In the genomic region with DNA sequence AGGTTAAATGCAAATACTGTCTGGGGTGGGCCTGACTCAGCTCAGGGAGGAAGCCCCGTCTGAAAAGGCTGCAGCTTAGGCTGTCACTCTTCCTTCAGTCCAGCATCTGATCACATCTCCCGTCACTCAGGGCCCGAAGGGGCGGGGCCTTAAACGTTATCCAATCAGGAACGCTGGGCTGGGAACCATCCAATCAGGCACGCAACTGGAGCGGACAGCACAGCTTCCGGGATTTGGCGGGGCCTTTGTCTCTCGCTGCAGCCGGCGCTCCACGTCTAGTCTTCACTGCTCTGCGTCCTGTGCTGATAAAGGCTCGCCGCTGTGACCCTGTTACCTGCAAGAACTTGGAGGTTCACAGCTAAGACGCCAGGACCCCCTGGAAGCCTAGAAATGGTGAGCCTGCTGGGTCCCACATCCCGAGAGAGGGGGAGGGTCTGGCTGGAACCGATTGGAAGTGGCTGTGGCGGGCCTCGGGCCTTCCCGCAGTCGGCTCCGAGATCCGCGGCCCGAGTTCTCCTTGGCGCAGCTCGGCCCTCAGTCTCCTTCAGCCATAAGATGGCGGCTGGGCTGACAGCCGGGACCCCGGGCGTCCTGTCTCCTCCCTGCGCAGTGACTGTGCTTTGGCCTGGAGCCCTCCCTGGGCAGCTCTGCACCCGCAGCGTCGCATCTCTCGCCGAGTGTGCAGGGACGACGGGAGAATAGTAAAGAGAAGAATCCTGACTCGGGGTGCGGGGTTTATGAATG, we compare ENCODE assay signal across 8 cellular contexts. TPM values are rescaled to one million over a fixed set of nuclear protein-coding genes. Genes with fewer than 3 reads are reported as not detected.
DNase-seq lines count a peak whose midpoint lies in the region; ATAC-seq and TF ChIP-seq lines count a peak whose summit lies in the region.

A gene (plus strand): TSS at position 248 of the 744 bp plus-strand sequence. CDS start 143 bp downstream, at position 391.

- peak within 1 kb of the TSS; percentile 70 for H3K4me3 ChIP-seq in LNCaP clone FGC (ENCODE audit: low read depth, low read length)
- peak within 1 kb of the TSS; percentile 89 for H3K4me3 ChIP-seq in fibroblast of mammary gland (ENCODE audit: control insufficient read depth, low read depth, low read length)

- no peaks in the 10 kb centered on the region for H3K9me3 Mint-ChIP-seq in activated T-helper 2 cell treated with anti-CD3 and anti-CD28 coated beads, Interferon-gamma antibody, Interleukin-2, Interleukin-4, amounts not matched to agents 10 μg/mL and 5 μg/mL and 100 μg/mL, durations not matched to agents 14 hours and 24 hours and 36 hours
- peaks cover 0 to 7% (median 0%) of the 10 kb centered on the region in 9 donors for H3K9me3 Mint-ChIP-seq in naive thymus-derived CD8-positive, alpha-beta T cell

- peak within 1 kb of the TSS; percentile 92 for H3K27ac ChIP-seq in RWPE1

- peak within 1 kb of the TSS; percentile 99 for H3K4me3 Mint-ChIP-seq in activated T-helper 2 cell treated with anti-CD3 and anti-CD28 coated beads, Interferon-gamma antibody, Interleukin-2, Interleukin-4, amounts not matched to agents 10 μg/mL and 5 μg/mL and 100 μg/mL, durations not matched to agents 14 hours and 24 hours and 36 hours (ENCODE audit: low read depth)
- H3K4me3 Mint-ChIP-seq in naive thymus-derived CD8-positive, alpha-beta T cell = peak within 1 kb of the TSS; percentile 93 to 99 (median 96)

- peaks cover 46% of the 10 kb centered on the region for H3K36me3 Mint-ChIP-seq in activated T-helper 2 cell treated with anti-CD3 and anti-CD28 coated beads, Interferon-gamma antibody, Interleukin-2, Interleukin-4, amounts not matched to agents 10 μg/mL and 5 μg/mL and 100 μg/mL, durations not matched to agents 14 hours and 24 hours and 36 hours (ENCODE audit: low read depth)
- H3K36me3 Mint-ChIP-seq in naive thymus-derived CD8-positive, alpha-beta T cell = peaks cover 0 to 25% (median 22%) of the 10 kb centered on the region in 3 donors

- no peaks in the 10 kb centered on the region for H3K27me3 Mint-ChIP-seq in activated T-helper 2 cell treated with anti-CD3 and anti-CD28 coated beads, Interferon-gamma antibody, Interleukin-2, Interleukin-4, amounts not matched to agents 10 μg/mL and 5 μg/mL and 100 μg/mL, durations not matched to agents 14 hours and 24 hours and 36 hours (ENCODE audit: low read depth)
- no peaks in the 10 kb centered on the region for H3K27me3 Mint-ChIP-seq in naive thymus-derived CD8-positive, alpha-beta T cell

- CTCF ChIA-PET in RWPE1 (lab: Yijun Ruan, JAX) = interaction anchor here (0.5 to 0.7 kb wide), 2 partner anchors 136 to 858 kb away, joined by 3 to 4 read pairs; no protein-coding TSS in a partner anchor

- no peak for TF ChIP-seq CTCF in LNCaP clone FGC (IDR thresholded peaks at IDR 0.05; ENCODE audit: control insufficient read depth, extremely low read depth, insufficient read depth)
- TF ChIP-seq CTCF in RWPE1 (conservative IDR thresholded peaks at IDR 0.05; ENCODE audit: low read depth) = no peak
- TF ChIP-seq CTCF in fibroblast of mammary gland (conservative IDR thresholded peaks at IDR 0.05; ENCODE audit: control insufficient read depth, insufficient read depth, low read depth, low read length) = no peak

- peak within 1 kb of the TSS; percentile 93 for H3K27ac Mint-ChIP-seq in activated T-helper 2 cell treated with anti-CD3 and anti-CD28 coated beads, Interferon-gamma antibody, Interleukin-2, Interleukin-4, amounts not matched to agents 10 μg/mL and 5 μg/mL and 100 μg/mL, durations not matched to agents 14 hours and 24 hours and 36 hours
- H3K27ac Mint-ChIP-seq in naive thymus-derived CD8-positive, alpha-beta T cell = peak within 1 kb of the TSS; percentile 86 to 97 (median 95)

- POLR2A ChIA-PET in RWPE1 (lab: Yijun Ruan, JAX; ENCODE audit: low non-redundant PET) = interaction anchor here (0.5 to 0.6 kb wide), 2 partner anchors 59 to 367 kb away, joined by 3 read pairs; a partner anchor contains a TSS
- POLR2A ChIA-PET in naive thymus-derived CD8-positive, alpha-beta T cell (lab: Charles Lee) = interaction anchor here (0.8 to 1.8 kb wide), 12 partner anchors 8 to 1928 kb away, joined by 3 to 17 read pairs (median 4); a partner anchor contains a TSS

- intact Hi-C loops in activated T-helper 2 cell treated with anti-CD3 and anti-CD28 coated beads, Interferon-gamma antibody, Interleukin-2, Interleukin-4, amounts not matched to agents 10 μg/mL and 5 μg/mL and 100 μg/mL, durations not matched to agents 14 hours and 24 hours and 36 hours (cut with micrococcal nuclease) = loop anchor here (5.0 to 10.0 kb wide), 7 partner anchors 149 to 1066 kb away; a partner anchor contains a TSS

- peaks cover 17% of the 10 kb centered on the region for H3K4me1 Mint-ChIP-seq in activated T-helper 2 cell treated with anti-CD3 and anti-CD28 coated beads, Interferon-gamma antibody, Interleukin-2, Interleukin-4, amounts not matched to agents 10 μg/mL and 5 μg/mL and 100 μg/mL, durations not matched to agents 14 hours and 24 hours and 36 hours (ENCODE audit: low read depth)
- H3K4me1 Mint-ChIP-seq in naive thymus-derived CD8-positive, alpha-beta T cell = peaks cover 15 to 49% (median 44%) of the 10 kb centered on the region in 4 donors

- DNase-seq in Daoy (ENCODE audit: low read depth) (peak; percentile 99), GOT3 (lab: John Stamatoyannopoulos, UW) (peak; percentile 83), LNCaP clone FGC (ENCODE audit: low read depth) (peak; percentile 95), RWPE1 (ENCODE audit: low spot score) (peak; percentile 99), fibroblast of mammary gland (ENCODE audit: low read depth) (peak; percentile 94)
- peak; percentile 95 for DNase-seq in activated T-helper 2 cell treated with anti-CD3 and anti-CD28 coated beads, Interferon-gamma antibody, Interleukin-2, Interleukin-4, amounts not matched to agents 10 μg/mL and 5 μg/mL and 100 μg/mL, durations not matched to agents 14 hours and 24 hours and 36 hours (ENCODE audit: low spot score)
- DNase-seq in naive thymus-derived CD8-positive, alpha-beta T cell = peak; percentile 81 to 97 (median 94)
- peak; percentile 88 to 94 (median 93) for DNase-seq in stimulated activated naive CD4-positive, alpha-beta T cell (lab: John Stamatoyannopoulos, UW)

- peak; percentile 97 for ATAC-seq in naive thymus-derived CD8-positive, alpha-beta T cell

RNA-seq across cellular contexts. Expression of the gene that starts here (rescaled TPM):
- 17.9 and 22.8 TPM in 2 replicates for total RNA-seq in Daoy (2014; rRNA removed; shearing (Covaris generic))
- 15.2 and 17.0 TPM in 2 replicates for total RNA-seq in activated T-helper 2 cell treated with anti-CD3 and anti-CD28 coated beads, Interferon-gamma antibody, Interleukin-2, Interleukin-4, amounts not matched to agents 10 μg/mL and 5 μg/mL and 100 μg/mL, durations not matched to agents 14 hours and 24 hours and 36 hours
- total RNA-seq in naive thymus-derived CD8-positive, alpha-beta T cell = 10 to 100 TPM; 32.0 to 33.7 TPM
- 10 to 100 TPM in 2 of 3 donors, 1 to 10 TPM in 1; 7.1 to 15.9 (median 13.2) TPM for polyA plus RNA-seq in naive thymus-derived CD8-positive, alpha-beta T cell

Comparison
In these comparisons a context has a peak if more than half of its experiments do, and no peak if none do; other contexts are left out.
1. Peak in every context shown above with its lines: DNase-seq, ATAC-seq, H3K4me3 ChIP-seq and H3K27ac ChIP-seq.